In genomic region chr1:92583821-92584760, GRCh38 we compare ENCODE assay signal across 8 cellular contexts.
A peak's percentile ranks its signal among the peaks of the same experiment; 100 is the strongest.
DNase-seq lines count a peak whose midpoint lies in the region; ATAC-seq and TF ChIP-seq lines count a peak whose summit lies in the region.

No MANE protein-coding gene starts in this region.

- no peaks in the 10 kb centered on the region for H3K4me1 Mint-ChIP-seq in GM23338

- TF ChIP-seq CTCF in GM23338 (conservative IDR thresholded peaks at IDR 0.05; ENCODE audit: low read depth in 2 of 2): no peak

- ATAC-seq in GM18519 (IDR thresholded peaks at IDR 0.05; ENCODE audit: low FRiP score, unreplicated experiment): peak; percentile 84
- peak; percentile 67 for ATAC-seq in HG02623 (IDR thresholded peaks at IDR 0.05; ENCODE audit: unreplicated experiment)
- no peak for ATAC-seq in GM23338

- no peak overlapping the region for H3K27ac Mint-ChIP-seq in GM23338

- no peaks in the 10 kb centered on the region; the same call in 1 of the 2 replicates for H4K20me1 ChIP-seq in GM23338 (replicated peaks; ENCODE audit: insufficient read depth)

- no peak overlapping the region for H2AFZ ChIP-seq in GM23338

- H3K4me3 ChIP-seq in GM23338: no peak overlapping the region

- H3K4me2 ChIP-seq in GM23338: no peak overlapping the region

- H3K27me3 Mint-ChIP-seq in GM23338 (ENCODE audit: insufficient read depth, low read depth, poor library complexity): no peaks in the 10 kb centered on the region

- no peaks in the 10 kb centered on the region for H3K4me1 ChIP-seq in GM23338 (ENCODE audit: insufficient read depth)

- no peaks in the 10 kb centered on the region for H3K9me2 ChIP-seq in GM23338 (ENCODE audit: insufficient read depth)

- no peaks in the 10 kb centered on the region for H3K79me2 ChIP-seq in GM23338 (replicated peaks; ENCODE audit: insufficient read depth)

- H3K9me3 Mint-ChIP-seq in GM23338: peaks cover 9% of the 10 kb centered on the region

- peaks cover 6% of the 10 kb centered on the region; the same call in 1 of the 2 replicates for H3K36me3 ChIP-seq in GM23338 (ENCODE audit: insufficient read depth)

- no peak overlapping the region for H3K27ac ChIP-seq in GM23338 (ENCODE audit: low read depth)

- H3K4me3 Mint-ChIP-seq in GM23338: no peak overlapping the region

- H3K36me3 Mint-ChIP-seq in GM23338 (ENCODE audit: low read depth): peaks cover 10% of the 10 kb centered on the region

- H3F3A ChIP-seq in GM23338 (replicated peaks; ENCODE audit: low read depth): no peaks in the 10 kb centered on the region

- no peaks in the 10 kb centered on the region for H3K27me3 ChIP-seq in GM23338 (ENCODE audit: insufficient read depth)

- DNase-seq in NOMO-1 treated with DMSO at 0.1 percent for 48 hours (lab: John Stamatoyannopoulos, UW; ENCODE audit: unreplicated experiment): peak; percentile 92
- DNase-seq in fibroblast of peridontal ligament (ENCODE audit: extremely low read depth): peak; percentile 62
- DNase-seq in SHP77 (lab: John Stamatoyannopoulos, UW): no peak
- DNase-seq in GM23338 (ENCODE audit: low spot score): no peak
- DNase-seq in DMS79 treated with DMSO at 0.1 percent for 48 hours (lab: John Stamatoyannopoulos, UW): no peak
- no peak for DNase-seq in NCI-H2081 treated with DMSO at 0.1 percent for 48 hours (lab: John Stamatoyannopoulos, UW)

TF ChIP-seq in GM23338, 12 proteins besides CTCF, POLR2A, EP300 and RAD21:
- no peak for TF ChIP-seq STAT1 (IDR thresholded peaks at IDR 0.05; ENCODE audit: unreplicated experiment)

Comparison
In these comparisons a context has a peak if more than half of its experiments do, and no peak if none do; other contexts are left out.
1. DNase-seq: peak in NOMO-1 treated with DMSO at 0.1 percent for 48 hours (single experiment) and fibroblast of peridontal ligament (single experiment); none in SHP77 (0 of 2), GM23338 (single experiment), DMS79 treated with DMSO at 0.1 percent for 48 hours (single experiment) and NCI-H2081 treated with DMSO at 0.1 percent for 48 hours (single experiment).